In the genomic region with DNA sequence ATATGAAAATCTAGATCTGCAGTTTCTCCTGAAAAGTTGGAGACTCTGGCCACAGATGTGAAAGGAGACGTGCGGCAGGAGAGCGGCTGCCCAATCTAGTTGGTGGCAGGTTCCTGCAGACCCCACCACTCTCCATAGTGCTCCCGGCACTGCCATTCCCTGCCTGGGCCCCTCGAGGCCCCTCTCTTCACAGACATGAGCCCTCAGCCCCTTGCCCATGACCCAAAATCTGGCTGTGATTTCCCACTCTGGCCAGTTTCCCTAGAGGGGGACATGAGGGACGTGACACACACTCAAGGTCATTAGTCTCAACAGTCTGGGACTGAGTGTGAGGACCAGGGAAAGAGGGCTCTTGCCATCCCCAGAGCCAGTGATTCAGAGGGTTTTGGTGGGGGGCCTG, we compare ENCODE assay signal across 15 cellular contexts.
"Had no signal": no experiment of that assay in that cellular context is flagged by ENCODE, and none has a peak within 500 bp of the region (broad histone marks: within the 10 kb centered on the region; RNA-seq: fewer than 3 reads in every experiment).

No MANE protein-coding gene starts in this region.

- H3K27me3 ChIP-seq: suprapubic skin had no signal

- H3K4me1 ChIP-seq: foreskin keratinocyte, suprapubic skin had no signal

- FAIRE-seq: TTC549 had no signal

- H3K27ac Mint-ChIP-seq: activated naive CD8-positive, alpha-beta T cell treated with anti-CD3 and anti-CD28 coated beads for 36 hours; effector memory CD8-positive, alpha-beta T cell; natural killer cell treated with Interleukin-12 subunit alpha and Interleukin-12 subunit beta and Interleukin-15 and Interleukin-18, amount 100 ng/mL, for 72 hours; stimulated activated naive CD8-positive, alpha-beta T cell treated with anti-CD3 and anti-CD28 coated beads, Interleukin-15, Interleukin-2, amounts not matched to agents 100 ng/mL and 50 ng/mL, for 24 hours; T-helper 2 cell treated with Interferon-gamma antibody and Interleukin-4, amounts not matched to agents 5 μg/mL and 100 μg/mL, for 36 hours had no signal

- H3K27ac ChIP-seq: foreskin keratinocyte, lower lobe of right lung, SK-N-MC, suprapubic skin had no signal

- H3K4me3 Mint-ChIP-seq: activated naive CD8-positive, alpha-beta T cell treated with anti-CD3 and anti-CD28 coated beads for 36 hours; effector memory CD8-positive, alpha-beta T cell; natural killer cell treated with Interleukin-12 subunit alpha and Interleukin-12 subunit beta and Interleukin-15 and Interleukin-18, amount 100 ng/mL, for 72 hours; stimulated activated naive CD8-positive, alpha-beta T cell treated with anti-CD3 and anti-CD28 coated beads, Interleukin-15, Interleukin-2, amounts not matched to agents 100 ng/mL and 50 ng/mL, for 24 hours; T-helper 2 cell treated with Interferon-gamma antibody and Interleukin-4, amounts not matched to agents 5 μg/mL and 100 μg/mL, for 36 hours had no signal

- DNase-seq: activated CD4-positive, alpha-beta T cell treated with anti-CD3 and anti-CD28 coated beads, Interleukin-2, amount 50 U/mL, for 48 hours; activated naive CD8-positive, alpha-beta T cell treated with anti-CD3 and anti-CD28 coated beads for 36 hours; amniotic stem cell; effector memory CD8-positive, alpha-beta T cell; foreskin keratinocyte; hypothalamus; lower lobe of right lung; stimulated activated CD4-positive, alpha-beta T cell treated with anti-CD3 and anti-CD28 coated beads, Interleukin-2, amount 100 ng/mL, for 24 hours had no signal

- H3K4me3 ChIP-seq: lower lobe of right lung, SK-N-MC, suprapubic skin had no signal

- H3K36me3 ChIP-seq: lower lobe of right lung, suprapubic skin had no signal

- H3K9me3 ChIP-seq: lower lobe of right lung, suprapubic skin had no signal

- H3K9me3 Mint-ChIP-seq: activated naive CD8-positive, alpha-beta T cell treated with anti-CD3 and anti-CD28 coated beads for 36 hours; effector memory CD8-positive, alpha-beta T cell; natural killer cell treated with Interleukin-12 subunit alpha and Interleukin-12 subunit beta and Interleukin-15 and Interleukin-18, amount 100 ng/mL, for 72 hours; stimulated activated naive CD8-positive, alpha-beta T cell treated with anti-CD3 and anti-CD28 coated beads, Interleukin-15, Interleukin-2, amounts not matched to agents 100 ng/mL and 50 ng/mL, for 24 hours; T-helper 2 cell treated with Interferon-gamma antibody and Interleukin-4, amounts not matched to agents 5 μg/mL and 100 μg/mL, for 36 hours had no signal

- ATAC-seq: effector memory CD8-positive, alpha-beta T cell; foreskin keratinocyte; left colon; lower lobe of right lung had no signal

- H3K27me3 Mint-ChIP-seq: activated naive CD8-positive, alpha-beta T cell treated with anti-CD3 and anti-CD28 coated beads for 36 hours; effector memory CD8-positive, alpha-beta T cell; natural killer cell treated with Interleukin-12 subunit alpha and Interleukin-12 subunit beta and Interleukin-15 and Interleukin-18, amount 100 ng/mL, for 72 hours; stimulated activated naive CD8-positive, alpha-beta T cell treated with anti-CD3 and anti-CD28 coated beads, Interleukin-15, Interleukin-2, amounts not matched to agents 100 ng/mL and 50 ng/mL, for 24 hours had no signal

- H3K36me3 Mint-ChIP-seq: activated naive CD8-positive, alpha-beta T cell treated with anti-CD3 and anti-CD28 coated beads for 36 hours; natural killer cell treated with Interleukin-12 subunit alpha and Interleukin-12 subunit beta and Interleukin-15 and Interleukin-18, amount 100 ng/mL, for 72 hours had no signal
